12 cellular contexts compared by ENCODE assay signal in the genomic region with DNA sequence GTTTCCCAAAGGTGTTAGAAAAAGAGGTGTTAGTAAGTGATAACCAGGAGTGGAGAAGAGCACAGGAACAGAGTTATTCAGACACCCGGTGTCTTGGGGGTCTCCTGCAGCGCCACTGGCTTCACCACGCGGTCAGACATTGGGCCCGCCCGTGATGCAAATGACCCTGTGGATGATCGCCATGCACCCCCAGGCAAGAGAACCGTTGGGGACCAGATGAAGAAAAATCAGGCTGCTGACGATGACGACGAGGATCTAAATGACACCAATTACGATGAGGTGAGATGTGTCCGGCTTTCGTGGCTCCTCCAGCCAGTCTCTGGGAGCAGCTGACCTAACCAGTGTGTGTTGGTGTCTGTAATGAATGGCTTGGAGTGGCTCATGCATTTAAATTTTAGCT. TPM values are rescaled to one million over a fixed set of nuclear protein-coding genes. Genes with fewer than 3 reads are reported as not detected.
DNase-seq lines count a peak whose midpoint lies in the region; ATAC-seq and TF ChIP-seq lines count a peak whose summit lies in the region.
"Had no signal": no experiment of that assay in that cellular context is flagged by ENCODE, and none has a peak within 500 bp of the region (broad histone marks: within the 10 kb centered on the region; RNA-seq: fewer than 3 reads in every experiment).

No MANE protein-coding gene starts in this region.

- no peaks in the 10 kb centered on the region for H3K27me3 Mint-ChIP-seq in activated T-cell treated with anti-CD3 and anti-CD28 coated beads, Interleukin-2, amount 50 U/mL, for 72 hours (ENCODE audit: low read depth)
- H3K27me3 Mint-ChIP-seq in brain (peaks cover 15% of the 10 kb centered on the region), osteocyte (ENCODE audit: unreplicated experiment) (no peaks in the 10 kb centered on the region)

- no peaks in the 10 kb centered on the region for H3K9me3 ChIP-seq in PC-3 (ENCODE audit: low read length)

- no peaks in the 10 kb centered on the region for H3K9me2 ChIP-seq in PC-3 (replicated peaks; ENCODE audit: low read length)

- H3K4me3 ChIP-seq in PC-3 (ENCODE audit: low read length), result no peak overlapping the region

- H3K4me1 Mint-ChIP-seq in activated T-cell treated with anti-CD3 and anti-CD28 coated beads, Interleukin-2, amount 50 U/mL, for 72 hours (ENCODE audit: low read depth), result peaks cover 37% of the 10 kb centered on the region
- H3K4me1 Mint-ChIP-seq in brain (peaks cover 48% of the 10 kb centered on the region), osteocyte (ENCODE audit: unreplicated experiment) (peaks cover 34% of the 10 kb centered on the region)

- H3K4me1 ChIP-seq in PC-3 (ENCODE audit: insufficient read depth, low read length), result peaks cover 22% of the 10 kb centered on the region

- H3K36me3 ChIP-seq in PC-3 (ENCODE audit: low read depth, low read length), result peaks cover 23% of the 10 kb centered on the region

- peak overlapping the region; percentile 96; the same call in 1 of the 2 replicates for H3K4me2 ChIP-seq in PC-3 (ENCODE audit: low read length)

- no peaks in the 10 kb centered on the region for H4K20me1 ChIP-seq in PC-3 (ENCODE audit: low read length)

- TF ChIP-seq CTCF in PC-3 (conservative IDR thresholded peaks at IDR 0.05; ENCODE audit: low read depth, low read length) (no peak), brain (conservative IDR thresholded peaks at IDR 0.05) (no peak), osteocyte (IDR thresholded peaks at IDR 0.05) (no peak)

- DNase-seq in activated T-cell treated with anti-CD3 and anti-CD28 coated beads, Interleukin-2, amount 50 U/mL, for 72 hours, result no peak
- DNase-seq in activated T-cell treated with anti-CD3 and anti-CD28 coated beads for 4 hours, result no peak
- no peak for DNase-seq in PC-3
- DNase-seq in osteocyte (ENCODE audit: extremely low spot score, unreplicated experiment), result no peak
- DNase-seq in UCSD-AML1 (lab: John Stamatoyannopoulos, UW; ENCODE audit: unreplicated experiment), result no peak
- DNase-seq in NCI-H1417 (lab: John Stamatoyannopoulos, UW), result no peak
- DNase-seq: NCI-H2029, NCI-H774, posterior cingulate gyrus, T1000 had no signal

- peaks cover 14 to 28% of the 10 kb centered on the region in 2 donors for H3K36me3 Mint-ChIP-seq in activated T-cell treated with anti-CD3 and anti-CD28 coated beads, Interleukin-2, amount 50 U/mL, for 72 hours (ENCODE audit: insufficient read depth in 2 of 2)
- H3K36me3 Mint-ChIP-seq in brain, result peaks cover 52% of the 10 kb centered on the region
- peaks cover 31% of the 10 kb centered on the region for H3K36me3 Mint-ChIP-seq in osteocyte (ENCODE audit: unreplicated experiment)

- H2AFZ ChIP-seq in PC-3 (ENCODE audit: low read length), result no peak overlapping the region

- H3K27ac Mint-ChIP-seq in activated T-cell treated with anti-CD3 and anti-CD28 coated beads, Interleukin-2, amount 50 U/mL, for 72 hours, result peak overlapping the region; percentile 41
- H3K27ac Mint-ChIP-seq in brain (peak overlapping the region in 3 of 5 experiments; percentile 26 to 42 (median 27)), osteocyte (ENCODE audit: unreplicated experiment) (no peak overlapping the region)

- peak overlapping the region; percentile 33 to 99 for H3K4me3 Mint-ChIP-seq in activated T-cell treated with anti-CD3 and anti-CD28 coated beads, Interleukin-2, amount 50 U/mL, for 72 hours
- peak overlapping the region; percentile 63 to 98 (median 76) for H3K4me3 Mint-ChIP-seq in brain
- H3K4me3 Mint-ChIP-seq in osteocyte (ENCODE audit: unreplicated experiment), result peak overlapping the region; percentile 44

- H3K9ac ChIP-seq in PC-3 (ENCODE audit: low read length), result no peak overlapping the region

- no TSS peak for BruUV-seq in PC-3 (replicated peaks; lab: Mats Ljungman, UMichigan)

- ATAC-seq in activated T-cell treated with anti-CD3 and anti-CD28 coated beads, Interleukin-2, amount 50 U/mL, for 72 hours (replicated peaks in 1 of 2), result no peak
- no peak for ATAC-seq in PC-3
- ATAC-seq in GM18868 (IDR thresholded peaks at IDR 0.05; ENCODE audit: unreplicated experiment), result no peak

- H3K27ac ChIP-seq in PC-3 (ENCODE audit: low read length), result no peak overlapping the region

- H3F3A ChIP-seq in PC-3 (ENCODE audit: low read length, unreplicated experiment), result peaks cover 3% of the 10 kb centered on the region

- H3K9me3 Mint-ChIP-seq in activated T-cell treated with anti-CD3 and anti-CD28 coated beads, Interleukin-2, amount 50 U/mL, for 72 hours, result no peaks in the 10 kb centered on the region
- H3K9me3 Mint-ChIP-seq in brain (no peaks in the 10 kb centered on the region), osteocyte (ENCODE audit: unreplicated experiment) (no peaks in the 10 kb centered on the region)

- peaks cover 33% of the 10 kb centered on the region for H3K79me2 ChIP-seq in PC-3 (ENCODE audit: low read length)

- POLR2A ChIA-PET in PC-3 (lab: Charles Lee; ENCODE audit: unreplicated experiment), result no interaction called here

- H3K27me3 ChIP-seq in PC-3 (ENCODE audit: low read length), result no peaks in the 10 kb centered on the region

- intact Hi-C loops in PC-3 (cut with micrococcal nuclease), result no loop called here

- CTCF ChIA-PET in PC-3 (lab: Charles Lee), result no interaction called here

RNA-seq across cellular contexts. Expression of a gene that starts 2.0 kb away (rescaled TPM):
- total RNA-seq in activated T-cell treated with anti-CD3 and anti-CD28 coated beads, Interleukin-2, amount 50 U/mL, for 72 hours, result 10 to 100 TPM; 77.5 to 95.7 TPM
- total RNA-seq in PC-3 (2014; rRNA removed), result 67.1 and 87.2 TPM in 2 replicates
- polyA plus RNA-seq in brain (ENCODE audit: insufficient read depth, low read depth, low replicate concordance), result 196 TPM
- 68.3 and 71.9 TPM in 2 replicates for total RNA-seq in osteocyte

RNA-seq across cellular contexts. Expression of a gene that starts 3.5 kb away (rescaled TPM):
- total RNA-seq in activated T-cell treated with anti-CD3 and anti-CD28 coated beads, Interleukin-2, amount 50 U/mL, for 72 hours, result 10 to 100 TPM; 54.6 to 77.0 TPM
- total RNA-seq in PC-3 (2014; rRNA removed), result 7.4 and 13.4 TPM in 2 replicates
- 29.4 TPM for polyA plus RNA-seq in brain (ENCODE audit: insufficient read depth, low read depth, low replicate concordance)
- total RNA-seq in osteocyte, result 3.5 and 3.7 TPM in 2 replicates

RNA-seq across cellular contexts. Expression of a gene that starts 13.2 kb away (rescaled TPM):
- 10 to 100 TPM; 20.0 to 20.6 TPM for total RNA-seq in activated T-cell treated with anti-CD3 and anti-CD28 coated beads, Interleukin-2, amount 50 U/mL, for 72 hours
- total RNA-seq in PC-3 (2014; rRNA removed) (18.0 and 24.1 TPM in 2 replicates), osteocyte (39.7 and 40.9 TPM in 2 replicates)
- polyA plus RNA-seq in brain (ENCODE audit: insufficient read depth, low read depth, low replicate concordance), result 15.2 TPM

RNA-seq across cellular contexts. Expression of a gene that starts 26.7 kb away (rescaled TPM):
- total RNA-seq in activated T-cell treated with anti-CD3 and anti-CD28 coated beads, Interleukin-2, amount 50 U/mL, for 72 hours, result 10 to 100 TPM; 27.9 to 33.1 TPM
- total RNA-seq in PC-3 (2014; rRNA removed) (37.2 and 47.4 TPM in 2 replicates), osteocyte (35.5 and 35.9 TPM in 2 replicates)
- polyA plus RNA-seq in brain (ENCODE audit: insufficient read depth, low read depth, low replicate concordance), result 45.7 TPM

RNA-seq across cellular contexts. Expression of a gene that starts 53.0 kb away (rescaled TPM):
- total RNA-seq in activated T-cell treated with anti-CD3 and anti-CD28 coated beads, Interleukin-2, amount 50 U/mL, for 72 hours, result 10 to 100 TPM; 28.6 to 35.6 TPM
- total RNA-seq in PC-3 (2014; rRNA removed), result 2.1 and 3.4 TPM in 2 replicates
- 12.1 TPM for polyA plus RNA-seq in brain (ENCODE audit: insufficient read depth, low read depth, low replicate concordance)
- 1.3 and 1.4 TPM in 2 replicates for total RNA-seq in osteocyte
